26 cellular contexts compared by ENCODE assay signal in the genomic region with DNA sequence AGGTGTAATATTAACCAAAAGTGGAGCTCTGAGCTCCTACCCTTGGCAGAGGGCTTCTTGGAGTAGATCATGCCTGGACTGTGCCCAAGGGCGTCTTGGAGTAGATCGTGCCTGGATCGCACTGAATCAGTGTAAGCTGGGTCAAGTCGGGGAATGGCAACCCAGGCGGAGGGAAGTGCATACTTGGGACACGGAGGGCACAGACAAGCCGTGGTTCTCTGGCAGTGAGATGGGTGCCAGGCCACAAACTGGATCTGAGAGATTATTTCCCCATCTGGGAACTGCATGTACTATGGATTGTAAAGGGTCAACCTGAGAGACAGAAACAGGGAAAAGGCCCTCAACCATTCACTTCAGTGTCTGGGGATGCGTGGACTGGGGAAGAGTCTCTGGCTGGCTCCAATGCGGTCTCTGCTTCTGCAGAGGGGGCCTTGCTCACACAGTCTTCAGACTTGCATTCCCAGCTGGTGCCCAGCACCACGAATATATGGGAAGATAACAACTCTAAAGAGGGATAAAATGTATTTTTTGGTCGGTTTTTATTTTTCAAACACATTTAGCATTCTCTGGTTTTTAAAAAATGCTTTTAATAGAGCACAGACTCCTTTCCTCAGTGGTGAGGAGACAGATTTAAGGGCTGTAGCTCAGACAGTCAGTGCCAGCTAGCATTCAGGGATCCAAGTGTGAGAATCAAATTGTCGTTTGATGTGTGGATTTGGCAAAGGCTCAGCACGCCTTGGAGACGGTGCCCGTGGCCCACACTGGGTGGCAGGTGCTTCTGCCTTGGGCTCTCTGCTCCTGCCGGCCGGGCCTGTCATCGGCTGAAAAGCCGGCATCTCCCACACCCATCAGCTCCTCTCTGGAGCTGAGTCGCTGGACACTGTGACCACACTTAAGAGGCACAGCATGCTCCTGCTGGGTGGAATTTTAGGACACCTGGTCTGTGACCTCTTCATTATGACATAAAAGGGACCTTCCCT. TPM values are rescaled to one million over a fixed set of nuclear protein-coding genes. Genes with fewer than 3 reads are reported as not detected.
A peak's percentile ranks its signal among the peaks of the same experiment; 100 is the strongest.
DNase-seq lines count a peak whose midpoint lies in the region; TF ChIP-seq lines count a peak whose summit lies in the region.
"Had no signal": no experiment of that assay in that cellular context is flagged by ENCODE, and none has a peak within 500 bp of the region (broad histone marks: within the 10 kb centered on the region; RNA-seq: fewer than 3 reads in every experiment).

No MANE protein-coding gene starts in this region.

- H4K8ac ChIP-seq in neuronal stem cell (ENCODE audit: low read depth, low read length) = no peak overlapping the region

- no peaks in the 10 kb centered on the region for H3K4me1 Mint-ChIP-seq in activated naive CD8-positive, alpha-beta T cell treated with anti-CD3 and anti-CD28 coated beads for 36 hours
- H3K4me1 Mint-ChIP-seq: activated naive CD8-positive, alpha-beta T cell treated with anti-CD3 and anti-CD28 coated beads, Interleukin-2, amount 50 U/mL, for 24 hours; CD4-positive, alpha-beta memory T cell had no signal

- no peak overlapping the region for H3K4me3 ChIP-seq in neuronal stem cell (ENCODE audit: low read length in 2 of 2)
- no peak overlapping the region for H3K4me3 ChIP-seq in hepatocyte
- no peak overlapping the region for H3K4me3 ChIP-seq in mammary epithelial cell (replicated peaks in 1 of 3; ENCODE audit: insufficient read depth in 1 of 3, low read depth in 2 of 3, low read length in 3 of 3)
- H3K4me3 ChIP-seq: PC-9 had no signal

- peak overlapping the region; percentile 50 for H2AK5ac ChIP-seq in neuronal stem cell (ENCODE audit: low read depth, low read length)

- H3K9me3 ChIP-seq in neuronal stem cell (replicated peaks in 1 of 2; ENCODE audit: control insufficient read depth in 2 of 2, insufficient read depth in 1 of 2, low read depth in 1 of 2, low read length in 2 of 2) (peaks cover 0 to 7% of the 10 kb centered on the region in 2 donors), hepatocyte (ENCODE audit: low read depth) (no peaks in the 10 kb centered on the region), mammary epithelial cell (replicated peaks; ENCODE audit: insufficient read depth, low read length) (no peaks in the 10 kb centered on the region)

- peaks cover 3 to 11% of the 10 kb centered on the region in 2 donors for H3K4me1 ChIP-seq in neuronal stem cell (ENCODE audit: control insufficient read depth in 2 of 2, insufficient read depth in 1 of 2, low read depth in 1 of 2, low read length in 2 of 2)
- peaks cover 8% of the 10 kb centered on the region for H3K4me1 ChIP-seq in hepatocyte (ENCODE audit: insufficient read depth)
- H3K4me1 ChIP-seq in mammary epithelial cell (ENCODE audit: insufficient read depth, low read length) = no peaks in the 10 kb centered on the region

- no peaks in the 10 kb centered on the region for H3K36me3 Mint-ChIP-seq in activated naive CD8-positive, alpha-beta T cell treated with anti-CD3 and anti-CD28 coated beads for 36 hours
- H3K36me3 Mint-ChIP-seq: CD4-positive, alpha-beta memory T cell had no signal

- H3K27me3 ChIP-seq in neuronal stem cell (ENCODE audit: control insufficient read depth in 3 of 3, insufficient read depth in 3 of 3, low read depth in 1 of 3, low read length in 3 of 3) (no peaks in the 10 kb centered on the region), hepatocyte (no peaks in the 10 kb centered on the region), mammary epithelial cell (ENCODE audit: insufficient read depth, low read length) (peaks cover 1% of the 10 kb centered on the region)

- H3K27me3 Mint-ChIP-seq in activated naive CD8-positive, alpha-beta T cell treated with anti-CD3 and anti-CD28 coated beads for 36 hours = peaks cover 10% of the 10 kb centered on the region

- no peak overlapping the region for H3K18ac ChIP-seq in neuronal stem cell (ENCODE audit: low read length)

- DNase-seq in NCI-H1417 (lab: John Stamatoyannopoulos, UW) = peak in 2 of 3 experiments; percentile 26 to 66
- no peak for DNase-seq in NCI-H1417 treated with DMSO at 0.1 percent for 48 hours (lab: John Stamatoyannopoulos, UW)
- DNase-seq in GM13976 (ENCODE audit: low spot score) = peak; percentile 4
- DNase-seq in neuronal stem cell (ENCODE audit: low spot score) = no peak
- no peak for DNase-seq in hepatocyte (ENCODE audit: low spot score)
- no peak for DNase-seq in activated naive CD8-positive, alpha-beta T cell treated with anti-CD3 and anti-CD28 coated beads for 36 hours
- DNase-seq in mammary epithelial cell = no peak
- DNase-seq: activated CD4-positive, alpha-beta T cell treated with anti-CD3 and anti-CD28 coated beads for 4 hours; activated gamma-delta T cell treated with Interleukin-2 at 50 U/mL for 16 hours; activated naive CD8-positive, alpha-beta T cell treated with anti-CD3 and anti-CD28 coated beads, Interleukin-2, amount 50 U/mL, for 24 hours; activated T-cell treated with anti-CD3 and anti-CD28 coated beads, Interleukin-2, amount 50 U/mL, for 4 hours; CD4-positive, alpha-beta memory T cell; cerebellar nuclear complex; DMS 273 treated with DMSO at 0.1 percent for 48 hours; effector CD4-positive, alpha-beta T cell; Karpas-422; kidney glomerular epithelial cell; NCI-H1930; NCI-H446 treated with DMSO at 0.1 percent for 48 hours; PC-9; SHP77; stimulated activated naive CD8-positive, alpha-beta T cell treated with anti-CD3 and anti-CD28 coated beads, Interleukin-15, Interleukin-2, amounts not matched to agents 100 U/mL and 50 U/mL, for 24 hours had no signal

- H4K20me1 ChIP-seq in hepatocyte (ENCODE audit: insufficient read depth, poor library complexity, severe bottlenecking) = no peaks in the 10 kb centered on the region
- no peaks in the 10 kb centered on the region for H4K20me1 ChIP-seq in mammary epithelial cell (ENCODE audit: insufficient read depth, low read length)

- no peaks in the 10 kb centered on the region for H3K9me2 ChIP-seq in hepatocyte (replicated peaks; ENCODE audit: insufficient read depth)

- H2BK5ac ChIP-seq in neuronal stem cell (ENCODE audit: low read length) = no peak overlapping the region

- H2BK12ac ChIP-seq in neuronal stem cell (ENCODE audit: low read length) = no peak overlapping the region

- peak overlapping the region; percentile 47 for H3K27ac ChIP-seq in cingulate gyrus (ENCODE audit: low read depth, low read length)
- no peak overlapping the region for H3K27ac ChIP-seq in neuronal stem cell (replicated peaks; ENCODE audit: low read length)
- no peak overlapping the region for H3K27ac ChIP-seq in hepatocyte
- H3K27ac ChIP-seq in mammary epithelial cell (ENCODE audit: insufficient read depth, low read depth, low read length) = no peak overlapping the region
- H3K27ac ChIP-seq: epithelial cell of prostate, HL-60, PC-9 had no signal

- no peak overlapping the region for H2BK120ac ChIP-seq in neuronal stem cell (ENCODE audit: low read depth, low read length)

- no CpG with 5 or more reads among the region's 20 CpGs for WGBS in neuronal stem cell (ENCODE audit: extremely low coverage in 2 of 2, insufficient read length in 2 of 2, insufficient replicate concordance in 1 of 2), 2 donors
- 90% methylated on average over 20 of the region's 20 CpGs for WGBS in hepatocyte (ENCODE audit: low lambda C conversion rate, missing lambda C conversion rate)
- 66% methylated on average over 18 of the region's 20 CpGs for WGBS in mammary epithelial cell (ENCODE audit: low coverage, missing lambda C conversion rate)

- no peak overlapping the region for H3K4me3 Mint-ChIP-seq in activated naive CD8-positive, alpha-beta T cell treated with anti-CD3 and anti-CD28 coated beads for 36 hours
- H3K4me3 Mint-ChIP-seq: activated naive CD8-positive, alpha-beta T cell treated with anti-CD3 and anti-CD28 coated beads, Interleukin-2, amount 50 U/mL, for 24 hours; activated T-cell treated with anti-CD3 and anti-CD28 coated beads, Interleukin-2, amount 50 U/mL, for 4 hours; CD4-positive, alpha-beta memory T cell had no signal

- no peak overlapping the region for H3K4ac ChIP-seq in neuronal stem cell (ENCODE audit: low read length)

- H2AFZ ChIP-seq in neuronal stem cell (ENCODE audit: low read length) (no peak overlapping the region), hepatocyte (no peak overlapping the region), mammary epithelial cell (ENCODE audit: low read depth, low read length) (no peak overlapping the region)
- H2AFZ ChIP-seq: PC-9 had no signal

- no peak overlapping the region for H3K27ac Mint-ChIP-seq in activated naive CD8-positive, alpha-beta T cell treated with anti-CD3 and anti-CD28 coated beads for 36 hours
- H3K27ac Mint-ChIP-seq: activated naive CD8-positive, alpha-beta T cell treated with anti-CD3 and anti-CD28 coated beads, Interleukin-2, amount 50 U/mL, for 24 hours had no signal

- no TSS peak for BruUV-seq in mammary epithelial cell (replicated peaks; lab: Mats Ljungman, UMichigan)

- TF ChIP-seq CTCF in GM13976 (IDR thresholded peaks at IDR 0.05; ENCODE audit: borderline replicate concordance, control extremely low read depth, extremely low read depth, insufficient read depth, missing control alignments) = no peak
- TF ChIP-seq CTCF in hepatocyte (IDR thresholded peaks at IDR 0.05; ENCODE audit: poor library complexity) = no peak
- TF ChIP-seq CTCF in mammary epithelial cell (conservative IDR thresholded peaks at IDR 0.05 in 1 of 2, IDR thresholded peaks at IDR 0.05 in 1 of 2; ENCODE audit: extremely low read depth in 1 of 2, insufficient read depth in 1 of 2, low read depth in 1 of 2, low read length in 2 of 2) = no peak

- no peak overlapping the region for H3K23ac ChIP-seq in neuronal stem cell (ENCODE audit: low read depth, low read length, poor library complexity)

- H3K4me2 ChIP-seq in neuronal stem cell (ENCODE audit: insufficient read depth, low read length, poor library complexity, severe bottlenecking) (no peak overlapping the region), hepatocyte (no peak overlapping the region), mammary epithelial cell (ENCODE audit: insufficient read depth, low read depth, low read length) (no peak overlapping the region)
- H3K4me2 ChIP-seq: PC-9 had no signal

- H3K36me3 ChIP-seq in neuronal stem cell (replicated peaks in 1 of 2; ENCODE audit: control insufficient read depth in 2 of 2, insufficient read depth in 2 of 2, low read length in 2 of 2) = peaks cover 0 to 9% of the 10 kb centered on the region in 2 donors
- H3K36me3 ChIP-seq in hepatocyte (replicated peaks; ENCODE audit: insufficient read depth, low read depth) = no peaks in the 10 kb centered on the region
- H3K36me3 ChIP-seq in mammary epithelial cell (ENCODE audit: insufficient read depth, low read length) = no peaks in the 10 kb centered on the region

- intact Hi-C loops in mammary epithelial cell (cut with micrococcal nuclease) = no loop called here

- H4K91ac ChIP-seq in neuronal stem cell (ENCODE audit: low read depth, low read length, poor library complexity) = no peak overlapping the region

- H3K9ac ChIP-seq in neuronal stem cell (ENCODE audit: low read depth, low read length, poor library complexity) = no peak overlapping the region
- no peak overlapping the region for H3K9ac ChIP-seq in mammary epithelial cell (ENCODE audit: insufficient read depth, low read length)

- H3K14ac ChIP-seq in neuronal stem cell (ENCODE audit: low read length) = peak overlapping the region; percentile 64

- no peaks in the 10 kb centered on the region for H3K9me3 Mint-ChIP-seq in activated naive CD8-positive, alpha-beta T cell treated with anti-CD3 and anti-CD28 coated beads for 36 hours
- H3K9me3 Mint-ChIP-seq: activated naive CD8-positive, alpha-beta T cell treated with anti-CD3 and anti-CD28 coated beads, Interleukin-2, amount 50 U/mL, for 24 hours; activated T-cell treated with anti-CD3 and anti-CD28 coated beads, Interleukin-2, amount 50 U/mL, for 4 hours; CD4-positive, alpha-beta memory T cell had no signal

- H2BK15ac ChIP-seq in neuronal stem cell (ENCODE audit: low read length) = no peak overlapping the region

- no peaks in the 10 kb centered on the region for H3K79me2 ChIP-seq in hepatocyte
- no peaks in the 10 kb centered on the region for H3K79me2 ChIP-seq in mammary epithelial cell (ENCODE audit: insufficient read depth, low read length)

- dilution Hi-C loops in mammary epithelial cell (cut with HindIII; ENCODE audit: low sequenced_read_pairs) = no loop called here

- in situ Hi-C loops in GM13976 (cut with MboI; ENCODE audit: low sequenced_read_pairs, unreplicated experiment) = no loop called here
- in situ Hi-C loops in mammary epithelial cell (cut with MboI; ENCODE audit: low sequenced_read_pairs in 2 of 2) = loop anchor here in 1 of 2 donors (25.0 kb wide), 1 partner anchor 433 kb away; no protein-coding TSS in a partner anchor

- peaks cover 2% of the 10 kb centered on the region for H3K79me1 ChIP-seq in neuronal stem cell (ENCODE audit: low read depth, low read length)

- CTCF ChIA-PET in mammary epithelial cell (lab: Charles Lee; ENCODE audit: low non-redundant PET) = no interaction called here

RNA-seq across cellular contexts. Expression of gene EFCAB6, which starts 7.9 kb away (rescaled TPM):
- polyA plus RNA-seq in neuronal stem cell (2013, experiment 1 of 2) = 0.49 TPM
- 0.48 TPM for polyA plus RNA-seq in neuronal stem cell (2013, experiment 2 of 2)
- total RNA-seq in hepatocyte = 1.0 and 2.1 TPM in 2 replicates
- 0.59 and 2.7 TPM in 2 replicates for polyA plus RNA-seq in hepatocyte
- under 1 TPM; 0.36 to 0.37 TPM for total RNA-seq in activated naive CD8-positive, alpha-beta T cell treated with anti-CD3 and anti-CD28 coated beads for 36 hours
- total RNA-seq in mammary epithelial cell = 1 to 10 TPM in 1 of 2 donors, under 1 TPM in 1; 0.59 to 2.0 TPM
- polyA plus RNA-seq in mammary epithelial cell = 0.06 TPM
- not detected for polyA minus RNA-seq in mammary epithelial cell

RNA-seq across cellular contexts. Expression of gene SULT4A1, which starts 42.3 kb away (rescaled TPM):
- polyA plus RNA-seq in neuronal stem cell (2013, experiment 1 of 2) = 7.1 TPM
- polyA plus RNA-seq in neuronal stem cell (2013, experiment 2 of 2) = 7.0 TPM
- total RNA-seq in hepatocyte (0.60 and 1.1 TPM in 2 replicates), mammary epithelial cell (1 to 10 TPM in 1 of 2 donors, under 1 TPM in 1; 0.82 to 1.5 TPM)
- polyA plus RNA-seq in hepatocyte (1.7 and 2.8 TPM in 2 replicates), mammary epithelial cell (0.11 TPM)
- total RNA-seq in activated naive CD8-positive, alpha-beta T cell treated with anti-CD3 and anti-CD28 coated beads for 36 hours = under 1 TPM in 1 of 2 experiments, not detected in 1; 0.29 TPM
- not detected for polyA minus RNA-seq in mammary epithelial cell
- total RNA-seq: activated CD8-positive, alpha-beta memory T cell treated with anti-CD3 and anti-CD28 coated beads for 36 hours; activated T-cell treated with anti-CD3 and anti-CD28 coated beads, Interleukin-2, amount 50 U/mL, for 4 hours; CD4-positive, alpha-beta memory T cell had no signal
- polyA plus RNA-seq: CD4-positive, alpha-beta memory T cell had no signal

Comparison
In these comparisons a context has a peak if more than half of its experiments do, and no peak if none do; other contexts are left out.
1. DNase-seq: peak in NCI-H1417 (2 of 3) and GM13976 (single experiment); none in NCI-H1417 treated with DMSO at 0.1 percent for 48 hours (single experiment), neuronal stem cell (single experiment), hepatocyte (single experiment), activated naive CD8-positive, alpha-beta T cell treated with anti-CD3 and anti-CD28 coated beads for 36 hours (single experiment) and mammary epithelial cell (single experiment).